10 cellular contexts compared by ENCODE assay signal in genomic region chr5:28780083-28780692, GRCh38.
"Had no signal": no experiment of that assay in that cellular context is flagged by ENCODE, and none has a peak within 500 bp of the region (broad histone marks: within the 10 kb centered on the region; RNA-seq: fewer than 3 reads in every experiment).

No MANE protein-coding gene starts in this region.

- H3K4me3 ChIP-seq: GM23248, HAP-1 had no signal

- H3K4me1 ChIP-seq: HAP-1 had no signal

- H3K27ac Mint-ChIP-seq: IgD-negative memory B cell had no signal

- H3K9me3 ChIP-seq: HAP-1 had no signal

- H3K27me3 Mint-ChIP-seq: IgD-negative memory B cell had no signal

- H3K9ac ChIP-seq: GM23248 had no signal

- H3K4me1 Mint-ChIP-seq: IgD-negative memory B cell had no signal

- DNase-seq: GM23248, GOT3, H7, Kasumi-1, KG1 had no signal

- H2AFZ ChIP-seq: GM23248 had no signal

- H3K27ac ChIP-seq: GM23248, HL-60 had no signal

- H3K36me3 ChIP-seq: HAP-1 had no signal

- H3K4me3 Mint-ChIP-seq: IgD-negative memory B cell had no signal

- H3K36me3 Mint-ChIP-seq: IgD-negative memory B cell had no signal

- ATAC-seq: HCT116, HepG2 had no signal
